Comparison of ENCODE assay signal across 8 cellular contexts in genomic region chr7:151243411-151244155, GRCh38. TPM values are rescaled to one million over a fixed set of nuclear protein-coding genes. Genes with fewer than 3 reads are reported as not detected.
A peak's percentile ranks its signal among the peaks of the same experiment; 100 is the strongest.
DNase-seq lines count a peak whose midpoint lies in the region; ATAC-seq and TF ChIP-seq lines count a peak whose summit lies in the region.
"Had no signal": no experiment of that assay in that cellular context is flagged by ENCODE, and none has a peak within 500 bp of the region (broad histone marks: within the 10 kb centered on the region; RNA-seq: fewer than 3 reads in every experiment).

No MANE protein-coding gene starts in this region.

- peaks cover 36% of the 10 kb centered on the region for H3K4me1 Mint-ChIP-seq in activated naive CD4-positive, alpha-beta T cell treated with anti-CD3 and anti-CD28 coated beads, Interleukin-2, amount 10 ng/mL, durations not matched to agents 7 days and 5 days

- H3K27me3 Mint-ChIP-seq in activated naive CD4-positive, alpha-beta T cell treated with anti-CD3 and anti-CD28 coated beads, Interleukin-2, amount 10 ng/mL, durations not matched to agents 7 days and 5 days: peaks cover 40% of the 10 kb centered on the region

- peak; percentile 52 for DNase-seq in activated T-cell treated with anti-CD3 and anti-CD28 coated beads, Interleukin-2, amount 50 U/mL, for 1 hour
- DNase-seq in activated T-cell treated with anti-CD3 and anti-CD28 coated beads for 4 hours (no peak), mucosa of gallbladder (ENCODE audit: low spot score) (no peak)
- DNase-seq in activated naive CD4-positive, alpha-beta T cell treated with anti-CD3 and anti-CD28 coated beads, Interleukin-2, amount 10 ng/mL, durations not matched to agents 7 days and 5 days: peak; percentile 71
- DNase-seq in stimulated activated naive CD4-positive, alpha-beta T cell (lab: John Stamatoyannopoulos, UW): peak; percentile 32 to 65 (median 52)
- DNase-seq: DMS153 had no signal

- ATAC-seq in SK-N-SH treated with all-trans-retinoic acid at 6 μM for 48 hours: no peak
- ATAC-seq: Panc1 had no signal

- peak overlapping the region; percentile 66 for H3K4me3 Mint-ChIP-seq in activated naive CD4-positive, alpha-beta T cell treated with anti-CD3 and anti-CD28 coated beads, Interleukin-2, amount 10 ng/mL, durations not matched to agents 7 days and 5 days

- no peaks in the 10 kb centered on the region for H3K36me3 Mint-ChIP-seq in activated naive CD4-positive, alpha-beta T cell treated with anti-CD3 and anti-CD28 coated beads, Interleukin-2, amount 10 ng/mL, durations not matched to agents 7 days and 5 days

- H3K27ac Mint-ChIP-seq in activated naive CD4-positive, alpha-beta T cell treated with anti-CD3 and anti-CD28 coated beads, Interleukin-2, amount 10 ng/mL, durations not matched to agents 7 days and 5 days: peak overlapping the region; percentile 87

- no peaks in the 10 kb centered on the region for H3K9me3 Mint-ChIP-seq in activated naive CD4-positive, alpha-beta T cell treated with anti-CD3 and anti-CD28 coated beads, Interleukin-2, amount 10 ng/mL, durations not matched to agents 7 days and 5 days

- CTCF ChIA-PET in activated naive CD4-positive, alpha-beta T cell treated with anti-CD3 and anti-CD28 coated beads, Interleukin-2, amount 10 ng/mL, durations not matched to agents 7 days and 5 days (lab: Charles Lee): interaction anchor here (0.6 to 3.5 kb wide), 38 partner anchors 7 to 837 kb away, joined by 3 to 39 read pairs (median 4); partner anchors contain the start of genes ABCF2 and CHPF2

TF ChIP-seq in SK-N-SH treated with all-trans-retinoic acid at 6 μM for 48 hours, 23 proteins besides CTCF, POLR2A, EP300 and RAD21:
- no peak for TF ChIP-seq GLIS3 (CRISPR knock-in tag; IDR thresholded peaks at IDR 0.05)
- TF ChIP-seq ZNF565 (CRISPR knock-in tag; conservative IDR thresholded peaks at IDR 0.05; ENCODE audit: low read depth): no peak
- no peak for TF ChIP-seq ARNTL (CRISPR knock-in tag; IDR thresholded peaks at IDR 0.05; ENCODE audit: borderline replicate concordance, low read depth)
- no peak for TF ChIP-seq RARB (CRISPR knock-in tag; IDR thresholded peaks at IDR 0.05)
- no peak for TF ChIP-seq ZNF70 (CRISPR knock-in tag; IDR thresholded peaks at IDR 0.05)
- TF ChIP-seq CREB5 (CRISPR knock-in tag; IDR thresholded peaks at IDR 0.05; ENCODE audit: low read depth): no peak
- TF ChIP-seq PATZ1 (CRISPR knock-in tag; IDR thresholded peaks at IDR 0.05; ENCODE audit: borderline replicate concordance): no peak
- no peak for TF ChIP-seq TOX (CRISPR knock-in tag; IDR thresholded peaks at IDR 0.05; ENCODE audit: borderline replicate concordance)
- TF ChIP-seq TSHZ2 (CRISPR knock-in tag; IDR thresholded peaks at IDR 0.05): no peak
- TF ChIP-seq CSRNP3 (CRISPR knock-in tag; IDR thresholded peaks at IDR 0.05): no peak

RNA-seq across cellular contexts. Expression of gene SMARCD3, which starts 4.9 kb away (rescaled TPM):
- total RNA-seq in mucosa of gallbladder: 56.3 TPM

RNA-seq across cellular contexts. Expression of gene CHPF2, which starts 11.3 kb away (rescaled TPM):
- total RNA-seq in mucosa of gallbladder: 52.3 TPM

RNA-seq across cellular contexts. Expression of gene ABCF2, which starts 16.6 kb away (rescaled TPM):
- 25.3 TPM for total RNA-seq in mucosa of gallbladder

RNA-seq across cellular contexts. Expression of gene H2BK1, which starts 33.3 kb away (rescaled TPM):
- not detected for total RNA-seq in mucosa of gallbladder

RNA-seq across cellular contexts. Expression of gene ASB10, which starts 56.5 kb away (rescaled TPM):
- total RNA-seq in mucosa of gallbladder: not detected

Comparison
In these comparisons a context has a peak if more than half of its experiments do, and no peak if none do; other contexts are left out.
1. DNase-seq: peak in activated T-cell treated with anti-CD3 and anti-CD28 coated beads, Interleukin-2, amount 50 U/mL, for 1 hour (single experiment), activated naive CD4-positive, alpha-beta T cell treated with anti-CD3 and anti-CD28 coated beads, Interleukin-2, amount 10 ng/mL, durations not matched to agents 7 days and 5 days (single experiment) and stimulated activated naive CD4-positive, alpha-beta T cell (6 of 6); none in activated T-cell treated with anti-CD3 and anti-CD28 coated beads for 4 hours (single experiment) and mucosa of gallbladder (single experiment).